1 cellular context compared by ENCODE assay signal in the genomic region with DNA sequence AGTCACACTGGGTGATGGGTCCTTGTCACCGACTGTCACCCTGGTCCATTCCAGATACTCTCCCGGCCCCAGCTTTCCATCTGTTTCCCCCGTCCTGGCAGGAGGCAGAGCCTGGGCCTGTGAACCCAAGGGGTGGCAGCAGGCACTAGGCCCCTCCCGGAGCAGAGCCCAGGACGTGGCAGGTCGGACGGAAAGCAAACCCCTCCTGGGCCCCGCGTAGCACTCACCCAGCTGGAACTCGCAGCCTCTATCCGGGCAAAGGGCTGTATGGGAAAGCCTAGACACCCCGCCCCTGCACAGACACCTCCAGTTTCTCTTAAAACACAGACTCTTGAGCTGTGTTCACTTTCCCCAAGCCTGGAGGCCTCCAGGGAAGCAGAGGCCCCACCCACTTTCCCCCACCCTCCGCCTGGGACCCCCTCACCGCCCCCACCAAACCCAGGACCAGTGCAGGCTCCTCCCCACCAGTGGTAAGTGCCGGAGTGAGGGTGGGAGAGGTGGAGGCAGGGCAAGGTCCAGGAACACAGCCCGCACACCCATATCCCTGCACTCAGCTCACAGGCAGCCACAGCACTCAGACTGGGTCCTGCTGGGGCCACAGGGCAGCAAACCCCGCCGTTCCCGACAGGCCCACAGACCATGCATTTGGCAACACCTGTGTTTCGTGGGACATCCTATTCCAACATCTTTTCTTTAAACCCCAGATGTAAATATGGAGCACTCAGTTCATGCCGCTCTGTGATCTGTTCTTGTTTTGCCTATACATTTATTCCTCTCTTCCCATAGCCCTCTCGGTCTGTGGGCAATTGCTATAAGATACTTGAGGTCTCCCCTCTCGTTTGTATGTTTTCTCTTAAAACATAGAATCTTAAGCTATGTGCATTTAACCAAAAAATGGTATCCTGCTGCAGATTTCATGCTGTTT.
A peak's percentile ranks its signal among the peaks of the same experiment; 100 is the strongest.
TF ChIP-seq lines count a peak whose summit lies in the region.

No MANE protein-coding gene starts in this region.

TF ChIP-seq in HepG2, 621 proteins besides CTCF, POLR2A, EP300 and RAD21 (continued from another document and continues in another):
- TF ChIP-seq, protein P1, sequence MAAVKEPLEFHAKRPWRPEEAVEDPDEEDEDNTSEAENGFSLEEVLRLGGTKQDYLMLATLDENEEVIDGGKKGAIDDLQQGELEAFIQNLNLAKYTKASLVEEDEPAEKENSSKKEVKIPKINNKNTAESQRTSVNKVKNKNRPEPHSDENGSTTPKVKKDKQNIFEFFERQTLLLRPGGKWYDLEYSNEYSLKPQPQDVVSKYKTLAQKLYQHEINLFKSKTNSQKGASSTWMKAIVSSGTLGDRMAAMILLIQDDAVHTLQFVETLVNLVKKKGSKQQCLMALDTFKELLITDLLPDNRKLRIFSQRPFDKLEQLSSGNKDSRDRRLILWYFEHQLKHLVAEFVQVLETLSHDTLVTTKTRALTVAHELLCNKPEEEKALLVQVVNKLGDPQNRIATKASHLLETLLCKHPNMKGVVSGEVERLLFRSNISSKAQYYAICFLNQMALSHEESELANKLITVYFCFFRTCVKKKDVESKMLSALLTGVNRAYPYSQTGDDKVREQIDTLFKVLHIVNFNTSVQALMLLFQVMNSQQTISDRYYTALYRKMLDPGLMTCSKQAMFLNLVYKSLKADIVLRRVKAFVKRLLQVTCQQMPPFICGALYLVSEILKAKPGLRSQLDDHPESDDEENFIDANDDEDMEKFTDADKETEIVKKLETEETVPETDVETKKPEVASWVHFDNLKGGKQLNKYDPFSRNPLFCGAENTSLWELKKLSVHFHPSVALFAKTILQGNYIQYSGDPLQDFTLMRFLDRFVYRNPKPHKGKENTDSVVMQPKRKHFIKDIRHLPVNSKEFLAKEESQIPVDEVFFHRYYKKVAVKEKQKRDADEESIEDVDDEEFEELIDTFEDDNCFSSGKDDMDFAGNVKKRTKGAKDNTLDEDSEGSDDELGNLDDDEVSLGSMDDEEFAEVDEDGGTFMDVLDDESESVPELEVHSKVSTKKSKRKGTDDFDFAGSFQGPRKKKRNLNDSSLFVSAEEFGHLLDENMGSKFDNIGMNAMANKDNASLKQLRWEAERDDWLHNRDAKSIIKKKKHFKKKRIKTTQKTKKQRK (IDR thresholded peaks at IDR 0.05; ENCODE audit: low read length): no peak
- TF ChIP-seq, protein P2, sequence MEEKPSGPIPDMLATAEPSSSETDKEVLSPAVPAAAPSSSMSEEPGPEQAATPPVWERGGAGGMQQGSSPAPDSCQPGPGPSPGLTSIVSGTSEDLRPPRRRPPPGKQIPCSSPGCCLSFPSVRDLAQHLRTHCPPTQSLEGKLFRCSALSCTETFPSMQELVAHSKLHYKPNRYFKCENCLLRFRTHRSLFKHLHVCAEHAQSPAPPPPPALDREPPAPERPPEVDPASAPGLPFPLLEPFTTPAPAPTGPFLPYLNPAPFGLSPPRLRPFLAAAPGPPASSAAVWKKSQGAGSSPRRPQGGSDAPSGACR (CRISPR knock-in tag; IDR thresholded peaks at IDR 0.05): 0 out of 2 replicates have a peak, but pooled peaks have one; percentile 67
- TF ChIP-seq, protein P3, sequence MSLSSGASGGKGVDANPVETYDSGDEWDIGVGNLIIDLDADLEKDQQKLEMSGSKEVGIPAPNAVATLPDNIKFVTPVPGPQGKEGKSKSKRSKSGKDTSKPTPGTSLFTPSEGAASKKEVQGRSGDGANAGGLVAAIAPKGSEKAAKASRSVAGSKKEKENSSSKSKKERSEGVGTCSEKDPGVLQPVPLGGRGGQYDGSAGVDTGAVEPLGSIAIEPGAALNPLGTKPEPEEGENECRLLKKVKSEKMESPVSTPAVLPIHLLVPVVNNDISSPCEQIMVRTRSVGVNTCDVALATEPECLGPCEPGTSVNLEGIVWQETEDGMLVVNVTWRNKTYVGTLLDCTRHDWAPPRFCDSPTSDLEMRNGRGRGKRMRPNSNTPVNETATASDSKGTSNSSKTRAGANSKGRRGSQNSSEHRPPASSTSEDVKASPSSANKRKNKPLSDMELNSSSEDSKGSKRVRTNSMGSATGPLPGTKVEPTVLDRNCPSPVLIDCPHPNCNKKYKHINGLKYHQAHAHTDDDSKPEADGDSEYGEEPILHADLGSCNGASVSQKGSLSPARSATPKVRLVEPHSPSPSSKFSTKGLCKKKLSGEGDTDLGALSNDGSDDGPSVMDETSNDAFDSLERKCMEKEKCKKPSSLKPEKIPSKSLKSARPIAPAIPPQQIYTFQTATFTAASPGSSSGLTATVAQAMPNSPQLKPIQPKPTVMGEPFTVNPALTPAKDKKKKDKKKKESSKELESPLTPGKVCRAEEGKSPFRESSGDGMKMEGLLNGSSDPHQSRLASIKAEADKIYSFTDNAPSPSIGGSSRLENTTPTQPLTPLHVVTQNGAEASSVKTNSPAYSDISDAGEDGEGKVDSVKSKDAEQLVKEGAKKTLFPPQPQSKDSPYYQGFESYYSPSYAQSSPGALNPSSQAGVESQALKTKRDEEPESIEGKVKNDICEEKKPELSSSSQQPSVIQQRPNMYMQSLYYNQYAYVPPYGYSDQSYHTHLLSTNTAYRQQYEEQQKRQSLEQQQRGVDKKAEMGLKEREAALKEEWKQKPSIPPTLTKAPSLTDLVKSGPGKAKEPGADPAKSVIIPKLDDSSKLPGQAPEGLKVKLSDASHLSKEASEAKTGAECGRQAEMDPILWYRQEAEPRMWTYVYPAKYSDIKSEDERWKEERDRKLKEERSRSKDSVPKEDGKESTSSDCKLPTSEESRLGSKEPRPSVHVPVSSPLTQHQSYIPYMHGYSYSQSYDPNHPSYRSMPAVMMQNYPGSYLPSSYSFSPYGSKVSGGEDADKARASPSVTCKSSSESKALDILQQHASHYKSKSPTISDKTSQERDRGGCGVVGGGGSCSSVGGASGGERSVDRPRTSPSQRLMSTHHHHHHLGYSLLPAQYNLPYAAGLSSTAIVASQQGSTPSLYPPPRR (CRISPR knock-in tag; IDR thresholded peaks at IDR 0.05; ENCODE audit: borderline replicate concordance): peak; percentile 13; the same call in 1 of the 2 replicates
- TF ChIP-seq, protein P4, sequence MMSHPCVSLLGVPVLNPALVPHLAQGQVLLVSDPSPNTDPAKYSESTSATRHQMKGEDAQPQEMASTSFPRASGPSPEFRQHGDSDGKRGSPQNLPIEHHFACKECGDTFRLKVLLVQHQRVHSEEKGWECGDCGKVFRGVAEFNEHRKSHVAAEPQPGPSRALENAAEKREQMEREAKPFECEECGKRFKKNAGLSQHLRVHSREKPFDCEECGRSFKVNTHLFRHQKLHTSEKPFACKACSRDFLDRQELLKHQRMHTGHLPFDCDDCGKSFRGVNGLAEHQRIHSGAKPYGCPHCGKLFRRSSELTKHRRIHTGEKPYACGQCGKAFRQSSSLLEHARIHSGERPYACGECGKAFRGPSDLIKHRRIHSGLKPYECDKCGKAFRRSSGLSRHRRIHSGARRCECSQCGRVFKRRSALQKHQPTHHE (CRISPR knock-in tag; IDR thresholded peaks at IDR 0.05; ENCODE audit: borderline replicate concordance): 0 out of 2 replicates have a peak, but pooled peaks have one; percentile 20
- TF ChIP-seq ZNF761 (CRISPR knock-in tag; conservative IDR thresholded peaks at IDR 0.05) (peak; percentile 88), ZNF343 (CRISPR knock-in tag; IDR thresholded peaks at IDR 0.05) (0 out of 2 replicates have a peak, but pooled peaks have one; percentile 49), GLI4 (CRISPR knock-in tag; IDR thresholded peaks at IDR 0.05; ENCODE audit: borderline replicate concordance) (0 out of 2 replicates have a peak, but pooled peaks have one; percentile 47), RBFOX2 (IDR thresholded peaks at IDR 0.05; ENCODE audit: low read depth, low read length) (peak; percentile 70), ZNF75D (CRISPR knock-in tag; IDR thresholded peaks at IDR 0.05; ENCODE audit: borderline replicate concordance) (no peak), ZNF709 (CRISPR knock-in tag; IDR thresholded peaks at IDR 0.05) (peak; percentile 3; the same call in 1 of the 2 replicates), ZNF256 (CRISPR knock-in tag; conservative IDR thresholded peaks at IDR 0.05) (0 out of 2 replicates have a peak, but pooled peaks have one; percentile 23), ZNF510 (CRISPR knock-in tag; IDR thresholded peaks at IDR 0.05; ENCODE audit: low read depth) (0 out of 2 replicates have a peak, but pooled peaks have one; percentile 79), ZNF230 (CRISPR knock-in tag; IDR thresholded peaks at IDR 0.05) (0 out of 2 replicates have a peak, but pooled peaks have one; percentile 50), ZSCAN25 (CRISPR knock-in tag; IDR thresholded peaks at IDR 0.05) (peak; percentile 84), SIX1 (CRISPR knock-in tag; IDR thresholded peaks at IDR 0.05; ENCODE audit: borderline replicate concordance) (0 out of 2 replicates have a peak, but pooled peaks have one; percentile 8), SRSF1 (optimal IDR thresholded peaks at IDR 0.05; ENCODE audit: low read depth, low read length) (peak; percentile 26), BRD4 (CRISPR knock-in tag; IDR thresholded peaks at IDR 0.05) (0 out of 2 replicates have a peak, but pooled peaks have one; percentile 26), ZNF556 (CRISPR knock-in tag; IDR thresholded peaks at IDR 0.05; ENCODE audit: borderline replicate concordance) (peak; percentile 73; the same call in 1 of the 2 replicates), ATM (IDR thresholded peaks at IDR 0.05; ENCODE audit: borderline replicate concordance) (no peak), SPEN (CRISPR knock-in tag; IDR thresholded peaks at IDR 0.05; ENCODE audit: low read depth) (peak; percentile 29; the same call in 1 of the 2 replicates), ARNTL (CRISPR knock-in tag; IDR thresholded peaks at IDR 0.05) (peak; percentile 11; the same call in 1 of the 2 replicates), HNRNPL (IDR thresholded peaks at IDR 0.05; ENCODE audit: low read depth, low read length) (peak; percentile 43; the same call in 1 of the 2 replicates), MEIS1 (CRISPR knock-in tag; IDR thresholded peaks at IDR 0.05; ENCODE audit: borderline replicate concordance) (peak; percentile 54; the same call in 1 of the 2 replicates)
- TF ChIP-seq, protein P5, sequence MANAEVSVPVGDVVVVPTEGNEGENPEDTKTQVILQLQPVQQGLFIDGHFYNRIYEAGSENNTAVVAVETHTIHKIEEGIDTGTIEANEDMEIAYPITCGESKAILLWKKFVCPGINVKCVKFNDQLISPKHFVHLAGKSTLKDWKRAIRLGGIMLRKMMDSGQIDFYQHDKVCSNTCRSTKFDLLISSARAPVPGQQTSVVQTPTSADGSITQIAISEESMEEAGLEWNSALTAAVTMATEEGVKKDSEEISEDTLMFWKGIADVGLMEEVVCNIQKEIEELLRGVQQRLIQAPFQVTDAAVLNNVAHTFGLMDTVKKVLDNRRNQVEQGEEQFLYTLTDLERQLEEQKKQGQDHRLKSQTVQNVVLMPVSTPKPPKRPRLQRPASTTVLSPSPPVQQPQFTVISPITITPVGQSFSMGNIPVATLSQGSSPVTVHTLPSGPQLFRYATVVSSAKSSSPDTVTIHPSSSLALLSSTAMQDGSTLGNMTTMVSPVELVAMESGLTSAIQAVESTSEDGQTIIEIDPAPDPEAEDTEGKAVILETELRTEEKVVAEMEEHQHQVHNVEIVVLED (CRISPR knock-in tag; IDR thresholded peaks at IDR 0.05; ENCODE audit: borderline replicate concordance): no peak
- TF ChIP-seq, protein P6, sequence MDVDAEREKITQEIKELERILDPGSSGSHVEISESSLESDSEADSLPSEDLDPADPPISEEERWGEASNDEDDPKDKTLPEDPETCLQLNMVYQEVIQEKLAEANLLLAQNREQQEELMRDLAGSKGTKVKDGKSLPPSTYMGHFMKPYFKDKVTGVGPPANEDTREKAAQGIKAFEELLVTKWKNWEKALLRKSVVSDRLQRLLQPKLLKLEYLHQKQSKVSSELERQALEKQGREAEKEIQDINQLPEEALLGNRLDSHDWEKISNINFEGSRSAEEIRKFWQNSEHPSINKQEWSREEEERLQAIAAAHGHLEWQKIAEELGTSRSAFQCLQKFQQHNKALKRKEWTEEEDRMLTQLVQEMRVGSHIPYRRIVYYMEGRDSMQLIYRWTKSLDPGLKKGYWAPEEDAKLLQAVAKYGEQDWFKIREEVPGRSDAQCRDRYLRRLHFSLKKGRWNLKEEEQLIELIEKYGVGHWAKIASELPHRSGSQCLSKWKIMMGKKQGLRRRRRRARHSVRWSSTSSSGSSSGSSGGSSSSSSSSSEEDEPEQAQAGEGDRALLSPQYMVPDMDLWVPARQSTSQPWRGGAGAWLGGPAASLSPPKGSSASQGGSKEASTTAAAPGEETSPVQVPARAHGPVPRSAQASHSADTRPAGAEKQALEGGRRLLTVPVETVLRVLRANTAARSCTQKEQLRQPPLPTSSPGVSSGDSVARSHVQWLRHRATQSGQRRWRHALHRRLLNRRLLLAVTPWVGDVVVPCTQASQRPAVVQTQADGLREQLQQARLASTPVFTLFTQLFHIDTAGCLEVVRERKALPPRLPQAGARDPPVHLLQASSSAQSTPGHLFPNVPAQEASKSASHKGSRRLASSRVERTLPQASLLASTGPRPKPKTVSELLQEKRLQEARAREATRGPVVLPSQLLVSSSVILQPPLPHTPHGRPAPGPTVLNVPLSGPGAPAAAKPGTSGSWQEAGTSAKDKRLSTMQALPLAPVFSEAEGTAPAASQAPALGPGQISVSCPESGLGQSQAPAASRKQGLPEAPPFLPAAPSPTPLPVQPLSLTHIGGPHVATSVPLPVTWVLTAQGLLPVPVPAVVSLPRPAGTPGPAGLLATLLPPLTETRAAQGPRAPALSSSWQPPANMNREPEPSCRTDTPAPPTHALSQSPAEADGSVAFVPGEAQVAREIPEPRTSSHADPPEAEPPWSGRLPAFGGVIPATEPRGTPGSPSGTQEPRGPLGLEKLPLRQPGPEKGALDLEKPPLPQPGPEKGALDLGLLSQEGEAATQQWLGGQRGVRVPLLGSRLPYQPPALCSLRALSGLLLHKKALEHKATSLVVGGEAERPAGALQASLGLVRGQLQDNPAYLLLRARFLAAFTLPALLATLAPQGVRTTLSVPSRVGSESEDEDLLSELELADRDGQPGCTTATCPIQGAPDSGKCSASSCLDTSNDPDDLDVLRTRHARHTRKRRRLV (CRISPR knock-in tag; IDR thresholded peaks at IDR 0.05): peak; percentile 18; the same call in 1 of the 2 replicates
- TF ChIP-seq, protein P7, sequence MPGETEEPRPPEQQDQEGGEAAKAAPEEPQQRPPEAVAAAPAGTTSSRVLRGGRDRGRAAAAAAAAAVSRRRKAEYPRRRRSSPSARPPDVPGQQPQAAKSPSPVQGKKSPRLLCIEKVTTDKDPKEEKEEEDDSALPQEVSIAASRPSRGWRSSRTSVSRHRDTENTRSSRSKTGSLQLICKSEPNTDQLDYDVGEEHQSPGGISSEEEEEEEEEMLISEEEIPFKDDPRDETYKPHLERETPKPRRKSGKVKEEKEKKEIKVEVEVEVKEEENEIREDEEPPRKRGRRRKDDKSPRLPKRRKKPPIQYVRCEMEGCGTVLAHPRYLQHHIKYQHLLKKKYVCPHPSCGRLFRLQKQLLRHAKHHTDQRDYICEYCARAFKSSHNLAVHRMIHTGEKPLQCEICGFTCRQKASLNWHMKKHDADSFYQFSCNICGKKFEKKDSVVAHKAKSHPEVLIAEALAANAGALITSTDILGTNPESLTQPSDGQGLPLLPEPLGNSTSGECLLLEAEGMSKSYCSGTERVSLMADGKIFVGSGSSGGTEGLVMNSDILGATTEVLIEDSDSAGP (CRISPR knock-in tag; IDR thresholded peaks at IDR 0.05; ENCODE audit: borderline replicate concordance): 0 out of 2 replicates have a peak, but pooled peaks have one; percentile 4
- TF ChIP-seq, protein P8, sequence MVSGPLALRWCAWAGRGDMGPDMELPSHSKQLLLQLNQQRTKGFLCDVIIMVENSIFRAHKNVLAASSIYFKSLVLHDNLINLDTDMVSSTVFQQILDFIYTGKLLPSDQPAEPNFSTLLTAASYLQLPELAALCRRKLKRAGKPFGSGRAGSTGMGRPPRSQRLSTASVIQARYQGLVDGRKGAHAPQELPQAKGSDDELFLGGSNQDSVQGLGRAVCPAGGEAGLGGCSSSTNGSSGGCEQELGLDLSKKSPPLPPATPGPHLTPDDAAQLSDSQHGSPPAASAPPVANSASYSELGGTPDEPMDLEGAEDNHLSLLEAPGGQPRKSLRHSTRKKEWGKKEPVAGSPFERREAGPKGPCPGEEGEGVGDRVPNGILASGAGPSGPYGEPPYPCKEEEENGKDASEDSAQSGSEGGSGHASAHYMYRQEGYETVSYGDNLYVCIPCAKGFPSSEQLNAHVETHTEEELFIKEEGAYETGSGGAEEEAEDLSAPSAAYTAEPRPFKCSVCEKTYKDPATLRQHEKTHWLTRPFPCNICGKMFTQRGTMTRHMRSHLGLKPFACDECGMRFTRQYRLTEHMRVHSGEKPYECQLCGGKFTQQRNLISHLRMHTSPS (CRISPR knock-in tag; IDR thresholded peaks at IDR 0.05; ENCODE audit: low read depth): peak; percentile 62; the same call in 1 of the 2 replicates
